18 cellular contexts compared by ENCODE assay signal in the genomic region with DNA sequence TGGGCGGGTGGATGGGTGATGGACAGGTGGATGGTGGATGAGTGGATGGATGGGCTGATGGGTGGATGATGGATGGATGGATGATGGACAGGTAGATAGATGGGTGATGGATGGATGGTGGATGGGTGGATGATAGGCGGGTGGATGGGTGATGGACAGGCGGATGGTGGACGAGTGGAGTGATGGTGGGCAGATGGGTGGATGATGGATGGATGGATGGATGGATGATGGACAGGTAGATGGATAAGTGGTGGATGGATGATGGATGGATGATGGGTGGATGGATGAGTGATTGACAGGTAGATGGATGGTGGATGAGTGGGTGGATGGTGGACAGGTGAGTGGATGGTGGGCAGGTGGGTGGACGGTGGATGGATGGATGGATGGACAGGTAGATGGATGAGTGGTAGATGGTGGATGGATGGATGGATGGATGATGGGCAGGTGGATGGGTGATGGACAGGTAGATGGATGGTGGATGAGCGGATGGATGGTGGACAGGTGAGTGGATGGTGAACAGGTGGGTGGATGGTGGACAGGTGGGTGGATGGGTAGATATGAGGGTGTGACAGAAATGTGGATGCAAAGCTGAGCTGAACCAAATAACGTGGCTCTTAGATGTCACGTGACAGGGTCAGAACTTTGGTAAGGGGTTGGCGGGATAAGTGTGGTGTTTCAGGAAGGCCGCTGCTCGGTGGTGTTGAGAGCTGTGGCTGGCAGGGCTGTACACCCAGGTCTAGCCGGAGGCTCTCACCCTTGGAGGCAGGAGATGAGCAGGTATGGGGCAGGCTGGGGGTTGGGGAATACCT.
"Had no signal": no experiment of that assay in that cellular context is flagged by ENCODE, and none has a peak within 500 bp of the region (broad histone marks: within the 10 kb centered on the region; RNA-seq: fewer than 3 reads in every experiment).

No MANE protein-coding gene starts in this region.

- H3K36me3 ChIP-seq: esophagus squamous epithelium, left ventricle myocardium inferior, ovary, right atrium auricular region, tibial artery, upper lobe of left lung, vagina had no signal

- ATAC-seq: left cardiac atrium had no signal

- H3K27ac ChIP-seq: epithelial cell of prostate, esophagus squamous epithelium, left ventricle myocardium inferior, ovary, right atrium auricular region, tibial artery, upper lobe of left lung, vagina had no signal

- H3K9me3 Mint-ChIP-seq: nephron had no signal

- H3K9me3 ChIP-seq: esophagus squamous epithelium, left ventricle myocardium inferior, ovary, right atrium auricular region, tibial artery, upper lobe of left lung, vagina had no signal

- H3K4me3 Mint-ChIP-seq: nephron had no signal

- DNase-seq: effector memory CD4-positive, alpha-beta T cell; esophagus squamous epithelium; left cardiac atrium; left ventricle myocardium inferior; midbrain; ovary; stimulated activated CD4-positive, alpha-beta T cell treated with anti-CD3 and anti-CD28 coated beads, Interleukin-12 subunit alpha, Interleukin-12 subunit beta, amount 100 ng/mL, for 4 hours; stimulated activated naive CD4-positive, alpha-beta T cell treated with Interleukin-2 at 50 U/mL for 16 hours; tibial artery had no signal

- H3K4me3 ChIP-seq: esophagus squamous epithelium, left ventricle myocardium inferior, lung, ovary, right atrium auricular region, tibial artery, upper lobe of left lung, vagina had no signal

- H3K27me3 ChIP-seq: ovary, right atrium auricular region, upper lobe of left lung, vagina had no signal

- FAIRE-seq: endometrium, kidney, small intestine had no signal
